In genomic region chr4:184651899-184652298, GRCh38 we compare ENCODE assay signal across 16 cellular contexts.
"Had no signal": no experiment of that assay in that cellular context is flagged by ENCODE, and none has a peak within 500 bp of the region (broad histone marks: within the 10 kb centered on the region; RNA-seq: fewer than 3 reads in every experiment).

No MANE protein-coding gene starts in this region.

- H3K4me3 Mint-ChIP-seq: activated CD4-positive, alpha-beta memory T cell treated with anti-CD3 and anti-CD28 coated beads for 36 hours; activated CD8-positive, alpha-beta memory T cell treated with anti-CD3 and anti-CD28 coated beads, Interleukin-2, amount 10 ng/mL, durations not matched to agents 7 days and 5 days; activated naive CD4-positive, alpha-beta T cell treated with anti-CD3 and anti-CD28 coated beads, Interleukin-2, amount 10 ng/mL, durations not matched to agents 7 days and 5 days had no signal

- H3K27me3 Mint-ChIP-seq: activated CD4-positive, alpha-beta memory T cell treated with anti-CD3 and anti-CD28 coated beads for 36 hours; activated CD8-positive, alpha-beta memory T cell treated with anti-CD3 and anti-CD28 coated beads, Interleukin-2, amount 10 ng/mL, durations not matched to agents 7 days and 5 days; activated naive CD4-positive, alpha-beta T cell treated with anti-CD3 and anti-CD28 coated beads, Interleukin-2, amount 10 ng/mL, durations not matched to agents 7 days and 5 days had no signal

- DNase-seq: activated CD4-positive, alpha-beta memory T cell treated with anti-CD3 and anti-CD28 coated beads for 36 hours; activated CD8-positive, alpha-beta memory T cell treated with anti-CD3 and anti-CD28 coated beads, Interleukin-2, amount 10 ng/mL, durations not matched to agents 7 days and 5 days; activated effector memory CD4-positive, alpha-beta T cell treated with Interleukin-2 at 50 U/mL for 16 hours; activated naive CD4-positive, alpha-beta T cell treated with anti-CD3 and anti-CD28 coated beads, Interleukin-2, amount 10 ng/mL, durations not matched to agents 7 days and 5 days; effector memory CD4-positive, alpha-beta T cell; esophagus squamous epithelium; left cardiac atrium; midbrain; stimulated activated CD4-positive, alpha-beta T cell treated with anti-CD3 and anti-CD28 coated beads, Interleukin-2, amount 100 ng/mL, for 24 hours; stimulated activated naive CD8-positive, alpha-beta T cell treated with anti-CD3 and anti-CD28 coated beads, Interleukin-15, Interleukin-2, amounts not matched to agents 100 U/mL and 50 U/mL, for 24 hours; substantia nigra; tibial artery had no signal

- H3K27ac ChIP-seq: esophagus squamous epithelium, neural progenitor cell, prostate gland, right atrium auricular region, tibial artery, VCaP had no signal

- H3K9me3 Mint-ChIP-seq: activated CD4-positive, alpha-beta memory T cell treated with anti-CD3 and anti-CD28 coated beads for 36 hours; activated naive CD4-positive, alpha-beta T cell treated with anti-CD3 and anti-CD28 coated beads, Interleukin-2, amount 10 ng/mL, durations not matched to agents 7 days and 5 days; neural progenitor cell had no signal

- H3K27ac Mint-ChIP-seq: activated CD4-positive, alpha-beta memory T cell treated with anti-CD3 and anti-CD28 coated beads for 36 hours; activated CD8-positive, alpha-beta memory T cell treated with anti-CD3 and anti-CD28 coated beads, Interleukin-2, amount 10 ng/mL, durations not matched to agents 7 days and 5 days; activated naive CD4-positive, alpha-beta T cell treated with anti-CD3 and anti-CD28 coated beads, Interleukin-2, amount 10 ng/mL, durations not matched to agents 7 days and 5 days; neural progenitor cell had no signal

- ATAC-seq: activated CD8-positive, alpha-beta memory T cell treated with anti-CD3 and anti-CD28 coated beads, Interleukin-2, amount 10 ng/mL, durations not matched to agents 7 days and 5 days; left cardiac atrium; stimulated activated naive CD8-positive, alpha-beta T cell treated with anti-CD3 and anti-CD28 coated beads, Interleukin-15, Interleukin-2, amounts not matched to agents 100 U/mL and 50 U/mL, for 24 hours had no signal

- H2AFZ ChIP-seq: neural progenitor cell had no signal

- H3K4me2 ChIP-seq: neural progenitor cell had no signal

- H3K36me3 ChIP-seq: prostate gland, tibial artery had no signal

- H3K9ac ChIP-seq: neural progenitor cell had no signal

- H3K27me3 ChIP-seq: esophagus squamous epithelium, neural progenitor cell, right atrium auricular region, tibial artery had no signal

- H3K4me3 ChIP-seq: esophagus squamous epithelium, neural progenitor cell, prostate gland, right atrium auricular region, tibial artery had no signal

- H3K9me3 ChIP-seq: esophagus squamous epithelium, prostate gland, right atrium auricular region, tibial artery had no signal
